In the genomic region with DNA sequence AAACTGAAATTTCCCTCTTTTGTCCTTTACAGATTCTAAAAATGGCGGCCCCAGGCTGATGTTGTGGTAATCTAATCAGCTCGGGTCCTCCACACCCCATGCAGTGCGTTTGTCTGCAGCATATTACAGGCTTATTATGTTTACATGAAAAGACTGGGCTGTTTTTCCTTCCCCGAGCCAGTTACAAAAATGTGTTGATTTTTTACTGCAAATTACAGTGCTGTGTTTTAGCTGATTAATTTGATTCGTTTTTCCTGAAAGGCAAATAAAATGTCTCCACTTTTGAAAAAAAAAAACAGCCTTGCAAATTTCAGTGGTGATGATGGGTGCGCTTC, we compare ENCODE assay signal across 1 cellular context.
TF ChIP-seq lines count a peak whose summit lies in the region.

No MANE protein-coding gene starts in this region.

TF ChIP-seq in H1, 55 proteins besides CTCF, POLR2A, EP300 and RAD21 (continued from another document):
- TF ChIP-seq SP2 (IDR thresholded peaks at IDR 0.05; ENCODE audit: low read length) (no peak), SIX5 (IDR thresholded peaks at IDR 0.05; ENCODE audit: low read depth, low read length) (no peak), BACH1 (IDR thresholded peaks at IDR 0.05; ENCODE audit: low read length) (no peak), EGR1 (IDR thresholded peaks at IDR 0.05; ENCODE audit: borderline replicate concordance, low read depth, low read length) (no peak), SIRT6 (IDR thresholded peaks at IDR 0.05; ENCODE audit: low read length) (no peak), SP1 (IDR thresholded peaks at IDR 0.05; ENCODE audit: low read depth, low read length) (0 out of 2 replicates have a peak, but pooled peaks have one; percentile 25), CHD1 (IDR thresholded peaks at IDR 0.05; ENCODE audit: low read depth, low read length) (peak; percentile 20; the same call in 1 of the 2 replicates), BCL11A (IDR thresholded peaks at IDR 0.05; ENCODE audit: low read depth in 2 of 2, low read length in 2 of 2) (no peak), ATF3 (IDR thresholded peaks at IDR 0.05; ENCODE audit: insufficient read depth, low read depth, low read length) (no peak), EZH2 (IDR thresholded peaks at IDR 0.05; ENCODE audit: low read depth, low read length, severe bottlenecking) (no peak), KDM4A (IDR thresholded peaks at IDR 0.05; ENCODE audit: low read depth, low read length, severe bottlenecking) (no peak), RNF2 (IDR thresholded peaks at IDR 0.05; ENCODE audit: borderline replicate concordance, low read depth, low read length, missing control alignments, poor library complexity, severe bottlenecking) (no peak), HDAC2 (IDR thresholded peaks at IDR 0.05; ENCODE audit: borderline replicate concordance in 1 of 2, low read depth in 2 of 2, low read length in 2 of 2) (no peak), RFX5 (IDR thresholded peaks at IDR 0.05; ENCODE audit: borderline replicate concordance, low read depth, low read length) (no peak), SRF (IDR thresholded peaks at IDR 0.05; ENCODE audit: low read depth, low read length) (no peak), YY1 (IDR thresholded peaks at IDR 0.05; ENCODE audit: low read depth, low read length) (peak; percentile 94), KDM1A (IDR thresholded peaks at IDR 0.05; ENCODE audit: borderline replicate concordance, low read length) (no peak), CREB1 (IDR thresholded peaks at IDR 0.05) (no peak), NANOG (IDR thresholded peaks at IDR 0.05; ENCODE audit: insufficient read depth, low read depth, low read length, poor library complexity, severe bottlenecking) (no peak), FOSL1 (IDR thresholded peaks at IDR 0.05; ENCODE audit: insufficient read depth, low read depth, low read length) (no peak), NRF1 (IDR thresholded peaks at IDR 0.05; ENCODE audit: low read depth, low read length) (no peak), SAP30 (IDR thresholded peaks at IDR 0.05; ENCODE audit: insufficient read depth, insufficient replicate concordance, low read length) (no peak), USF2 (IDR thresholded peaks at IDR 0.05; ENCODE audit: low read length) (no peak), TAF1 (IDR thresholded peaks at IDR 0.05; ENCODE audit: low read depth, low read length) (peak; percentile 56; the same call in 1 of the 2 replicates), TBP (IDR thresholded peaks at IDR 0.05; ENCODE audit: low read depth, low read length) (no peak), CEBPB (IDR thresholded peaks at IDR 0.05; ENCODE audit: low read depth, low read length) (no peak), ASH2L (IDR thresholded peaks at IDR 0.05; ENCODE audit: low read length) (no peak), TEAD4 (IDR thresholded peaks at IDR 0.05; ENCODE audit: low read depth, low read length) (no peak), SUZ12 (IDR thresholded peaks at IDR 0.05; ENCODE audit: low read length) (no peak), BRCA1 (IDR thresholded peaks at IDR 0.05; ENCODE audit: low read depth, low read length) (no peak)
- TF ChIP-seq, protein P1, sequence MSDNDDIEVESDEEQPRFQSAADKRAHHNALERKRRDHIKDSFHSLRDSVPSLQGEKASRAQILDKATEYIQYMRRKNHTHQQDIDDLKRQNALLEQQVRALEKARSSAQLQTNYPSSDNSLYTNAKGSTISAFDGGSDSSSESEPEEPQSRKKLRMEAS (IDR thresholded peaks at IDR 0.05) = no peak
- TF ChIP-seq, protein P2, sequence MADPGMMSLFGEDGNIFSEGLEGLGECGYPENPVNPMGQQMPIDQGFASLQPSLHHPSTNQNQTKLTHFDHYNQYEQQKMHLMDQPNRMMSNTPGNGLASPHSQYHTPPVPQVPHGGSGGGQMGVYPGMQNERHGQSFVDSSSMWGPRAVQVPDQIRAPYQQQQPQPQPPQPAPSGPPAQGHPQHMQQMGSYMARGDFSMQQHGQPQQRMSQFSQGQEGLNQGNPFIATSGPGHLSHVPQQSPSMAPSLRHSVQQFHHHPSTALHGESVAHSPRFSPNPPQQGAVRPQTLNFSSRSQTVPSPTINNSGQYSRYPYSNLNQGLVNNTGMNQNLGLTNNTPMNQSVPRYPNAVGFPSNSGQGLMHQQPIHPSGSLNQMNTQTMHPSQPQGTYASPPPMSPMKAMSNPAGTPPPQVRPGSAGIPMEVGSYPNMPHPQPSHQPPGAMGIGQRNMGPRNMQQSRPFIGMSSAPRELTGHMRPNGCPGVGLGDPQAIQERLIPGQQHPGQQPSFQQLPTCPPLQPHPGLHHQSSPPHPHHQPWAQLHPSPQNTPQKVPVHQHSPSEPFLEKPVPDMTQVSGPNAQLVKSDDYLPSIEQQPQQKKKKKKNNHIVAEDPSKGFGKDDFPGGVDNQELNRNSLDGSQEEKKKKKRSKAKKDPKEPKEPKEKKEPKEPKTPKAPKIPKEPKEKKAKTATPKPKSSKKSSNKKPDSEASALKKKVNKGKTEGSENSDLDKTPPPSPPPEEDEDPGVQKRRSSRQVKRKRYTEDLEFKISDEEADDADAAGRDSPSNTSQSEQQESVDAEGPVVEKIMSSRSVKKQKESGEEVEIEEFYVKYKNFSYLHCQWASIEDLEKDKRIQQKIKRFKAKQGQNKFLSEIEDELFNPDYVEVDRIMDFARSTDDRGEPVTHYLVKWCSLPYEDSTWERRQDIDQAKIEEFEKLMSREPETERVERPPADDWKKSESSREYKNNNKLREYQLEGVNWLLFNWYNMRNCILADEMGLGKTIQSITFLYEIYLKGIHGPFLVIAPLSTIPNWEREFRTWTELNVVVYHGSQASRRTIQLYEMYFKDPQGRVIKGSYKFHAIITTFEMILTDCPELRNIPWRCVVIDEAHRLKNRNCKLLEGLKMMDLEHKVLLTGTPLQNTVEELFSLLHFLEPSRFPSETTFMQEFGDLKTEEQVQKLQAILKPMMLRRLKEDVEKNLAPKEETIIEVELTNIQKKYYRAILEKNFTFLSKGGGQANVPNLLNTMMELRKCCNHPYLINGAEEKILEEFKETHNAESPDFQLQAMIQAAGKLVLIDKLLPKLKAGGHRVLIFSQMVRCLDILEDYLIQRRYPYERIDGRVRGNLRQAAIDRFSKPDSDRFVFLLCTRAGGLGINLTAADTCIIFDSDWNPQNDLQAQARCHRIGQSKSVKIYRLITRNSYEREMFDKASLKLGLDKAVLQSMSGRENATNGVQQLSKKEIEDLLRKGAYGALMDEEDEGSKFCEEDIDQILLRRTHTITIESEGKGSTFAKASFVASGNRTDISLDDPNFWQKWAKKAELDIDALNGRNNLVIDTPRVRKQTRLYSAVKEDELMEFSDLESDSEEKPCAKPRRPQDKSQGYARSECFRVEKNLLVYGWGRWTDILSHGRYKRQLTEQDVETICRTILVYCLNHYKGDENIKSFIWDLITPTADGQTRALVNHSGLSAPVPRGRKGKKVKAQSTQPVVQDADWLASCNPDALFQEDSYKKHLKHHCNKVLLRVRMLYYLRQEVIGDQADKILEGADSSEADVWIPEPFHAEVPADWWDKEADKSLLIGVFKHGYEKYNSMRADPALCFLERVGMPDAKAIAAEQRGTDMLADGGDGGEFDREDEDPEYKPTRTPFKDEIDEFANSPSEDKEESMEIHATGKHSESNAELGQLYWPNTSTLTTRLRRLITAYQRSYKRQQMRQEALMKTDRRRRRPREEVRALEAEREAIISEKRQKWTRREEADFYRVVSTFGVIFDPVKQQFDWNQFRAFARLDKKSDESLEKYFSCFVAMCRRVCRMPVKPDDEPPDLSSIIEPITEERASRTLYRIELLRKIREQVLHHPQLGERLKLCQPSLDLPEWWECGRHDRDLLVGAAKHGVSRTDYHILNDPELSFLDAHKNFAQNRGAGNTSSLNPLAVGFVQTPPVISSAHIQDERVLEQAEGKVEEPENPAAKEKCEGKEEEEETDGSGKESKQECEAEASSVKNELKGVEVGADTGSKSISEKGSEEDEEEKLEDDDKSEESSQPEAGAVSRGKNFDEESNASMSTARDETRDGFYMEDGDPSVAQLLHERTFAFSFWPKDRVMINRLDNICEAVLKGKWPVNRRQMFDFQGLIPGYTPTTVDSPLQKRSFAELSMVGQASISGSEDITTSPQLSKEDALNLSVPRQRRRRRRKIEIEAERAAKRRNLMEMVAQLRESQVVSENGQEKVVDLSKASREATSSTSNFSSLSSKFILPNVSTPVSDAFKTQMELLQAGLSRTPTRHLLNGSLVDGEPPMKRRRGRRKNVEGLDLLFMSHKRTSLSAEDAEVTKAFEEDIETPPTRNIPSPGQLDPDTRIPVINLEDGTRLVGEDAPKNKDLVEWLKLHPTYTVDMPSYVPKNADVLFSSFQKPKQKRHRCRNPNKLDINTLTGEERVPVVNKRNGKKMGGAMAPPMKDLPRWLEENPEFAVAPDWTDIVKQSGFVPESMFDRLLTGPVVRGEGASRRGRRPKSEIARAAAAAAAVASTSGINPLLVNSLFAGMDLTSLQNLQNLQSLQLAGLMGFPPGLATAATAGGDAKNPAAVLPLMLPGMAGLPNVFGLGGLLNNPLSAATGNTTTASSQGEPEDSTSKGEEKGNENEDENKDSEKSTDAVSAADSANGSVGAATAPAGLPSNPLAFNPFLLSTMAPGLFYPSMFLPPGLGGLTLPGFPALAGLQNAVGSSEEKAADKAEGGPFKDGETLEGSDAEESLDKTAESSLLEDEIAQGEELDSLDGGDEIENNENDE (IDR thresholded peaks at IDR 0.05; ENCODE audit: insufficient replicate concordance, low read length) = no peak
TF ChIP-seq in H1: peak in this region for 4.
